Comparison of ENCODE assay signal across 17 cellular contexts in the genomic region with DNA sequence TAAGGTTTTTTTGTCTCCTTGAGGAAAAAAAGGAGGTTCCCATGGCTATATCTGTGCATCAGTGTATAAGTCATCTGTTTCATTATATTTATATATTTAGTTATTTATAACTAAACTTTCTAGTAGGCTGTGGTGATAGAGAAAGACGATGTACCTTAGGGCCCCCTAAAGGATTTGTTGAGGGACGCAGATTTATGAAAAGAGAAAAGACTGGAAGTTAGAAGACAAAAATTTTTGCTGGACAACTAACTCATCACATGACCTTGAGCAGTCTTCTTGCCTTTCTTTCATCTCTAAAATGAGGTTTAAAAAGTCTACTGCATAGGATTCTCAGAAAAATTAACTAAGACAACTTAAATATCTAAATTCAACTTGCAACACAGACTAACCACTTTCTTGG. TPM values are rescaled to one million over a fixed set of nuclear protein-coding genes. Genes with fewer than 3 reads are reported as not detected.
DNase-seq lines count a peak whose midpoint lies in the region; ATAC-seq and TF ChIP-seq lines count a peak whose summit lies in the region.
"Had no signal": no experiment of that assay in that cellular context is flagged by ENCODE, and none has a peak within 500 bp of the region (broad histone marks: within the 10 kb centered on the region; RNA-seq: fewer than 3 reads in every experiment).

No MANE protein-coding gene starts in this region.

- no peaks in the 10 kb centered on the region for H3K9me3 Mint-ChIP-seq in activated naive CD4-positive, alpha-beta T cell treated with anti-CD3 and anti-CD28 coated beads, Interleukin-2, amount 50 U/mL, for 72 hours
- H3K9me3 Mint-ChIP-seq: activated T-cell treated with anti-CD3 and anti-CD28 coated beads, Interleukin-2, amount 50 U/mL, for 72 hours had no signal

- ATAC-seq in Right ventricle myocardium inferior (no peak), GM19351 (IDR thresholded peaks at IDR 0.05; ENCODE audit: unreplicated experiment) (no peak), GM21367 (IDR thresholded peaks at IDR 0.05; ENCODE audit: unreplicated experiment) (no peak)
- ATAC-seq in activated naive CD4-positive, alpha-beta T cell treated with anti-CD3 and anti-CD28 coated beads, Interleukin-2, amount 50 U/mL, for 72 hours, result no peak
- ATAC-seq: activated T-cell treated with anti-CD3 and anti-CD28 coated beads, Interleukin-2, amount 50 U/mL, for 72 hours; Panc1 had no signal

- DNase-seq in right atrium auricular region (ENCODE audit: low spot score), result no peak
- DNase-seq in Right ventricle myocardium inferior (ENCODE audit: missing footprints), result no peak
- peak; percentile 26 for DNase-seq in fibroblast of the aortic adventitia (ENCODE audit: low read depth)
- DNase-seq in skeletal muscle cell (ENCODE audit: low read depth), result no peak
- DNase-seq in activated effector memory CD4-positive, alpha-beta T cell treated with anti-CD3 and anti-CD28 coated beads, Interleukin-2, amount 50 U/mL, for 16 hours, result no peak
- no peak for DNase-seq in activated naive CD4-positive, alpha-beta T cell treated with anti-CD3 and anti-CD28 coated beads, Interleukin-2, amount 50 U/mL, for 72 hours (ENCODE audit: low spot score in 2 of 2)
- DNase-seq: activated CD8-positive, alpha-beta memory T cell treated with anti-CD3 and anti-CD28 coated beads for 24 hours; activated T-cell treated with anti-CD3 and anti-CD28 coated beads, Interleukin-2, amount 50 U/mL, for 72 hours; effector CD8-positive, alpha-beta T cell; NCI-H1436; NCI-H2171 treated with DMSO at 0.1 percent for 48 hours; nucleus accumbens; stimulated activated CD4-positive, alpha-beta T cell treated with anti-CD3 and anti-CD28 coated beads, Interleukin-4, amount 100 ng/mL, for 1 hour had no signal

- no peaks in the 10 kb centered on the region for H3K36me3 ChIP-seq in right atrium auricular region

- intact Hi-C loops in Right ventricle myocardium inferior (cut with DNase I), result loop anchor here (5.0 kb wide), 1 partner anchor 34 kb away; no protein-coding TSS in a partner anchor

- peak overlapping the region; percentile 86 to 88 for H3K27ac ChIP-seq in right atrium auricular region
- H3K27ac ChIP-seq: SK-N-MC had no signal

- no peaks in the 10 kb centered on the region for H3K9me3 ChIP-seq in right atrium auricular region

- H3K4me1 ChIP-seq in right atrium auricular region, result peaks cover 0 to 44% of the 10 kb centered on the region in 2 donors

- H3K4me3 ChIP-seq in right atrium auricular region (peak overlapping the region in 1 of 2 donors; percentile 69), fibroblast of the aortic adventitia (ENCODE audit: low read depth, low read length) (no peak overlapping the region), skeletal muscle cell (ENCODE audit: low read depth, low read length) (peak overlapping the region; percentile 5)
- H3K4me3 ChIP-seq: SK-N-MC had no signal

- no peaks in the 10 kb centered on the region for H3K36me3 Mint-ChIP-seq in activated naive CD4-positive, alpha-beta T cell treated with anti-CD3 and anti-CD28 coated beads, Interleukin-2, amount 50 U/mL, for 72 hours

- H3K27me3 ChIP-seq in right atrium auricular region, result no peaks in the 10 kb centered on the region

- H3K27ac Mint-ChIP-seq in activated naive CD4-positive, alpha-beta T cell treated with anti-CD3 and anti-CD28 coated beads, Interleukin-2, amount 50 U/mL, for 72 hours, result no peak overlapping the region
- H3K27ac Mint-ChIP-seq: activated T-cell treated with anti-CD3 and anti-CD28 coated beads, Interleukin-2, amount 50 U/mL, for 72 hours had no signal

- TF ChIP-seq CTCF in right atrium auricular region (IDR thresholded peaks at IDR 0.05) (no peak), fibroblast of the aortic adventitia (IDR thresholded peaks at IDR 0.05; ENCODE audit: insufficient read depth, low read length) (no peak)

RNA-seq across cellular contexts. Expression of gene GASK1B, which starts 6.1 kb away (rescaled TPM):
- 10 to 100 TPM; 49.9 to 56.9 TPM for total RNA-seq in right atrium auricular region
- 68.6 TPM for total RNA-seq in Right ventricle myocardium inferior
- 22.3 and 37.6 TPM in 2 replicates for total RNA-seq in fibroblast of the aortic adventitia (ENCODE audit: low replicate concordance)
- not detected for total RNA-seq in activated naive CD4-positive, alpha-beta T cell treated with anti-CD3 and anti-CD28 coated beads, Interleukin-2, amount 50 U/mL, for 72 hours
- total RNA-seq: activated T-cell treated with anti-CD3 and anti-CD28 coated beads, Interleukin-2, amount 50 U/mL, for 72 hours had no signal

RNA-seq across cellular contexts. Expression of gene TMEM144, which starts 43.6 kb away (rescaled TPM):
- total RNA-seq in right atrium auricular region (1 to 10 TPM; 7.1 to 9.7 TPM), Right ventricle myocardium inferior (12.6 TPM), fibroblast of the aortic adventitia (ENCODE audit: low replicate concordance) (5.6 and 8.3 TPM in 2 replicates)
- total RNA-seq in activated naive CD4-positive, alpha-beta T cell treated with anti-CD3 and anti-CD28 coated beads, Interleukin-2, amount 50 U/mL, for 72 hours, result under 1 TPM; 0.60 to 0.71 TPM

Comparison
In these comparisons a context has a peak if more than half of its experiments do, and no peak if none do; other contexts are left out.
1. RNA of gene GASK1B, which starts 6.1 kb away (total RNA-seq): 68.6 TPM in Right ventricle myocardium inferior (single experiment), 49.9 to 56.9 TPM in right atrium auricular region and 22.3 to 37.6 TPM in fibroblast of the aortic adventitia; not detected in activated naive CD4-positive, alpha-beta T cell treated with anti-CD3 and anti-CD28 coated beads, Interleukin-2, amount 50 U/mL, for 72 hours; every median in the first group is over 10 times any median in the second.